ENCODE assay signal across 8 cellular contexts in genomic region chr16:10988164-10988803, GRCh38.
DNase-seq lines count a peak whose midpoint lies in the region; ATAC-seq and TF ChIP-seq lines count a peak whose summit lies in the region.

No MANE protein-coding gene starts in this region.

- DNase-seq in GM10248 (ENCODE audit: extremely low spot score) = peak; percentile 49
- peak; percentile 7 to 31 for DNase-seq in erythroblast (lab: John Stamatoyannopoulos, UW)
- peak; percentile 41 to 82 for DNase-seq in stimulated activated CD8-positive, alpha-beta memory T cell treated with anti-CD3 and anti-CD28 coated beads, Interleukin-7, amount 100 ng/mL, for 48 hours (ENCODE audit: extremely low read depth in 1 of 2, low read depth in 1 of 2)
- no peak for DNase-seq in NCI-H1436 treated with DMSO at 0.1 percent for 48 hours (lab: John Stamatoyannopoulos, UW)

- POLR2A ChIA-PET in GM10248 (lab: Yijun Ruan, JAX) = no interaction called here

- ATAC-seq in HG02623 (IDR thresholded peaks at IDR 0.05; ENCODE audit: unreplicated experiment) (peak; percentile 47), HG03280 (IDR thresholded peaks at IDR 0.05; ENCODE audit: unreplicated experiment) (no peak), HG02870 (IDR thresholded peaks at IDR 0.05; ENCODE audit: unreplicated experiment) (no peak)
- ATAC-seq in activated CD4-positive, CD25-positive, alpha-beta regulatory T cell treated with anti-CD3 and anti-CD28 coated beads, Interleukin-2, amount 50 U/mL, for 24 hours = peak; percentile 93 to 95

- CTCF ChIA-PET in GM10248 (lab: Yijun Ruan, JAX) = interaction anchor here (1.3 kb wide), 1 partner anchor 14 kb away, joined by 4 read pairs; no protein-coding TSS in a partner anchor

- TF ChIP-seq CTCF in GM10248 (IDR thresholded peaks at IDR 0.05; ENCODE audit: control extremely low read depth, extremely low read depth, low read depth, missing control alignments) = peak; percentile 44

- no peak for TF ChIP-seq POLR2A in erythroblast (IDR thresholded peaks at IDR 0.05; ENCODE audit: low read length)

Comparison
In these comparisons a context has a peak if more than half of its experiments do, and no peak if none do; other contexts are left out.
1. ATAC-seq: peak in HG02623 (single experiment) and activated CD4-positive, CD25-positive, alpha-beta regulatory T cell treated with anti-CD3 and anti-CD28 coated beads, Interleukin-2, amount 50 U/mL, for 24 hours (2 of 2); none in HG03280 (single experiment) and HG02870 (single experiment).